7 cellular contexts compared by ENCODE assay signal in the genomic region with DNA sequence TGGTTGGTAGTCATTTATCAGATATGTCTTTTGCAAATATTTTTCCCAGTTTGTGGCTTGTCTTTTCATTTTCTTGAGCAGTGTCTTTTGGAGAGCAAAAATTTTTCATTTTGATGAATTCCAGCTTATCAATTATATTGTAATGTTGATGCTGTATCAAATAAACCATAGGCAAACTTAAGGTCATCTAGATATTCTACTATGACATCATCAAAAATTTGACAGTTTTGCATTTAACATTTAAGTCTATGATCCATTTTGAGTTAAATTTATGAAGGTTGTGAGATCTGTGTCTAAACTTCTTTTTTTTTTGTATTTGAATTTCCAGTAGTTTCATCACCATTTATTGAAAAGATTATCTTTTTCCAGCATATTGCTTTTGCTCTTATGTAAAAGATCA.
"Had no signal": no experiment of that assay in that cellular context is flagged by ENCODE, and none has a peak within 500 bp of the region (broad histone marks: within the 10 kb centered on the region; RNA-seq: fewer than 3 reads in every experiment).

No MANE protein-coding gene starts in this region.

- H3K9ac ChIP-seq: KMS-11 had no signal

- FAIRE-seq: HTR-8/SVneo had no signal

- H3K27ac ChIP-seq: HL-60, KMS-11 had no signal

- DNase-seq: IMR-90, Karpas-422, KBM-7, KG1 had no signal

- H3K4me2 ChIP-seq: KMS-11 had no signal
